ENCODE assay signal across 8 cellular contexts in the genomic region with DNA sequence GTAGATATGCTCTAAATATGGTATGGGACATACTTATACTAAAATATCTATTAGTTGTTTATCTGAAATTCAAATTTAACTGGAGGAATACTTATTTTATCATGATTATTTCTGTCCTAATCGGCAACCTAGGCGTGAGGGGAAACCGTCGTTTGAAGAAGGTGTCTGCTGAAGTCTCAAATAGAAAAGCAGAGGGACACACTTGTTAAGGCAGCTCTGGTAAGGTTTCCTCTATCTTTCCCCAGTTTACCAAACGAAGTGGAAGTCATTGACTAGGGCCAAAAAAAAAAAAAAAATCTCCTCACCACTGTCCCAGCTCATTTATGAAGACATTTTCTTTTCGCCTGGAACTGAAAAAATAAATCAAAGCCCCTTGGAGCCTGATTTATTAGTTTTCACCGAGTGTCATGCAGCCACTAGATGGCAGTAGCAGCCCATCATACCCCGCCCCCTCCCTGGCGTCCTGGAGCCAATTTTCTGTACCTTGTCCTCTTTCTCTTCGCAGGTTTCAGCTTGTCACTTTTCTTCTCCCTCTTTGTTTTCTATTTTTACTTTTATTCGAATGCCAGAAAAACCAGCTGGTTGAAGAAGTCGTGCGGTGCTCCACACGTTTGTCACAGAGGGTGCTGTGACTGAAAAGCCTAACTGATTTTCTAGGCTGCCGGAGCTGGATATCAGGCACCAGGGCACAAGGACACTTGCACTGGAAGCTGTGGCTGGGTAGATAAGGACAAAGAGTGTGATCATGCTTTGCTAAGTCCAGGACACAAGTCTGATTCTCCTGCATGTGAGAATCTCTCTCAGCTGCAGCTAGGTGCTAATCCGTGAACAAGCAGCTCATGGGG.
DNase-seq lines count a peak whose midpoint lies in the region; ATAC-seq and TF ChIP-seq lines count a peak whose summit lies in the region.

No MANE protein-coding gene starts in this region.

- peak overlapping the region; percentile 35 for H3K4me3 Mint-ChIP-seq in chondrocyte (ENCODE audit: unreplicated experiment)

- H3K27me3 Mint-ChIP-seq in chondrocyte (ENCODE audit: low read depth) = peaks cover 53% of the 10 kb centered on the region

- ATAC-seq in GM19025 (IDR thresholded peaks at IDR 0.05; ENCODE audit: low read depth, unreplicated experiment) (peak; percentile 62), HG03342 (IDR thresholded peaks at IDR 0.05; ENCODE audit: unreplicated experiment) (peak; percentile 87), left lobe of liver (peak; percentile 92)

- H3K36me3 Mint-ChIP-seq in chondrocyte (ENCODE audit: low read depth) = no peaks in the 10 kb centered on the region

- no peaks in the 10 kb centered on the region for H3K9me3 Mint-ChIP-seq in chondrocyte (ENCODE audit: low read depth)

- H3K27ac Mint-ChIP-seq in chondrocyte (ENCODE audit: unreplicated experiment) = no peak overlapping the region

- peaks cover 6% of the 10 kb centered on the region for H3K4me1 Mint-ChIP-seq in chondrocyte (ENCODE audit: low read depth)

- TF ChIP-seq CTCF in chondrocyte (IDR thresholded peaks at IDR 0.05) = peak; percentile 95

- DNase-seq in Ammon's horn (ENCODE audit: low spot score) = peak; percentile 78
- peak; percentile 73 for DNase-seq in NCI-H2227 (lab: John Stamatoyannopoulos, UW; ENCODE audit: unreplicated experiment)
- DNase-seq in activated CD4-positive, CD25-positive, alpha-beta regulatory T cell treated with anti-CD3 and anti-CD28 coated beads, Interleukin-2, amount 50 U/mL, for 16 hours (ENCODE audit: low read depth, low spot score) = peak; percentile 16
- no peak for DNase-seq in chondrocyte (ENCODE audit: low spot score)
- DNase-seq in left lobe of liver (ENCODE audit: low spot score) = peak; percentile 83
- DNase-seq in stimulated activated CD4-positive, alpha-beta T cell treated with anti-CD3 and anti-CD28 coated beads, TNF-alpha, amount 100 ng/mL, for 1 hour (ENCODE audit: low read depth in 3 of 3, low spot score in 1 of 3) = peak in 2 of 3 donors; percentile 2 to 49
